Comparison of ENCODE assay signal across 25 cellular contexts in genomic region chr3:149306751-149307434, GRCh38. TPM values are rescaled to one million over a fixed set of nuclear protein-coding genes. Genes with fewer than 3 reads are reported as not detected.
"Had no signal": no experiment of that assay in that cellular context is flagged by ENCODE, and none has a peak within 500 bp of the region (broad histone marks: within the 10 kb centered on the region; RNA-seq: fewer than 3 reads in every experiment).

No MANE protein-coding gene starts in this region.

- ATAC-seq: activated T-cell treated with anti-CD3 and anti-CD28 coated beads, Interleukin-2, amount 50 U/mL, for 72 hours; left cardiac atrium; naive thymus-derived CD4-positive, alpha-beta T cell had no signal

- H3K9me3 ChIP-seq: sigmoid colon, testis, vagina had no signal

- H3K4me1 Mint-ChIP-seq: activated CD4-positive, alpha-beta memory T cell treated with anti-CD3 and anti-CD28 coated beads, Interleukin-2, amount 10 ng/mL, durations not matched to agents 7 days and 5 days; activated naive CD8-positive, alpha-beta T cell treated with anti-CD3 and anti-CD28 coated beads, Interleukin-2, amount 10 ng/mL, durations not matched to agents 7 days and 5 days; naive thymus-derived CD4-positive, alpha-beta T cell; neural progenitor cell had no signal

- H3K4me3 Mint-ChIP-seq: activated CD4-positive, alpha-beta memory T cell treated with anti-CD3 and anti-CD28 coated beads, Interleukin-2, amount 10 ng/mL, durations not matched to agents 7 days and 5 days; activated naive CD4-positive, alpha-beta T cell treated with anti-CD3 and anti-CD28 coated beads for 36 hours; activated naive CD8-positive, alpha-beta T cell treated with anti-CD3 and anti-CD28 coated beads, Interleukin-2, amount 10 ng/mL, durations not matched to agents 7 days and 5 days; activated T-cell treated with anti-CD3 and anti-CD28 coated beads, Interleukin-2, amount 50 U/mL, for 72 hours; naive thymus-derived CD4-positive, alpha-beta T cell; neural progenitor cell; type B pancreatic cell had no signal

- H3K36me3 Mint-ChIP-seq: activated naive CD8-positive, alpha-beta T cell treated with anti-CD3 and anti-CD28 coated beads, Interleukin-2, amount 10 ng/mL, durations not matched to agents 7 days and 5 days; naive thymus-derived CD4-positive, alpha-beta T cell; neural progenitor cell; type B pancreatic cell had no signal

- H3K27me3 Mint-ChIP-seq: progenitor cell of endocrine pancreas, type B pancreatic cell had no signal

- H3K27me3 ChIP-seq: cardiac muscle cell, neural progenitor cell, sigmoid colon, testis, vagina had no signal

- H3K4me3 ChIP-seq: cardiac muscle cell, neural progenitor cell, sigmoid colon, testis, vagina had no signal

- H3K27ac Mint-ChIP-seq: activated CD4-positive, alpha-beta memory T cell treated with anti-CD3 and anti-CD28 coated beads, Interleukin-2, amount 10 ng/mL, durations not matched to agents 7 days and 5 days; activated naive CD4-positive, alpha-beta T cell treated with anti-CD3 and anti-CD28 coated beads for 36 hours; activated naive CD8-positive, alpha-beta T cell treated with anti-CD3 and anti-CD28 coated beads, Interleukin-2, amount 10 ng/mL, durations not matched to agents 7 days and 5 days; activated T-cell treated with anti-CD3 and anti-CD28 coated beads, Interleukin-2, amount 50 U/mL, for 72 hours; naive thymus-derived CD4-positive, alpha-beta T cell; neural progenitor cell; progenitor cell of endocrine pancreas; type B pancreatic cell had no signal

- DNase-seq: activated CD4-positive, alpha-beta memory T cell treated with anti-CD3 and anti-CD28 coated beads, Interleukin-2, amount 10 ng/mL, durations not matched to agents 7 days and 5 days; activated CD4-positive, alpha-beta T cell treated with anti-CD3 and anti-CD28 coated beads for 4 hours; activated CD4-positive, CD25-positive, alpha-beta regulatory T cell; activated effector memory CD4-positive, alpha-beta T cell treated with Interleukin-2 at 50 U/mL for 16 hours; activated naive CD4-positive, alpha-beta T cell treated with anti-CD3 and anti-CD28 coated beads for 36 hours; activated naive CD8-positive, alpha-beta T cell treated with anti-CD3 and anti-CD28 coated beads, Interleukin-2, amount 10 ng/mL, durations not matched to agents 7 days and 5 days; activated T-cell treated with anti-CD3 and anti-CD28 coated beads, Interleukin-2, amount 50 U/mL, for 72 hours; amniotic stem cell; glutamatergic neuron; left cardiac atrium; naive thymus-derived CD4-positive, alpha-beta T cell; retina; sigmoid colon; stimulated activated CD4-positive, alpha-beta T cell treated with anti-CD3 and anti-CD28 coated beads, Interleukin-2, amount 100 ng/mL, for 48 hours; stimulated activated CD8-positive, alpha-beta memory T cell treated with anti-CD3 and anti-CD28 coated beads, Interleukin-4, amount 100 ng/mL, for 48 hours; stimulated activated naive CD4-positive, alpha-beta T cell; T-helper 9 cell; testis had no signal

- H3K27ac ChIP-seq: cardiac muscle cell, neural progenitor cell, sigmoid colon, testis, vagina had no signal

- H3K9me3 Mint-ChIP-seq: activated CD4-positive, alpha-beta memory T cell treated with anti-CD3 and anti-CD28 coated beads, Interleukin-2, amount 10 ng/mL, durations not matched to agents 7 days and 5 days; activated naive CD4-positive, alpha-beta T cell treated with anti-CD3 and anti-CD28 coated beads for 36 hours had no signal

RNA-seq across cellular contexts. Expression of gene TM4SF18, which starts 26.5 kb away (rescaled TPM):
- total RNA-seq: activated CD4-positive, alpha-beta memory T cell treated with anti-CD3 and anti-CD28 coated beads, Interleukin-2, amount 10 ng/mL, durations not matched to agents 7 days and 5 days; activated naive CD4-positive, alpha-beta T cell treated with anti-CD3 and anti-CD28 coated beads for 36 hours; activated naive CD8-positive, alpha-beta T cell treated with anti-CD3 and anti-CD28 coated beads, Interleukin-2, amount 10 ng/mL, durations not matched to agents 7 days and 5 days; activated T-cell treated with anti-CD3 and anti-CD28 coated beads, Interleukin-2, amount 50 U/mL, for 72 hours; naive thymus-derived CD4-positive, alpha-beta T cell; osteoblast; progenitor cell of endocrine pancreas; T-helper 1 cell treated with Interleukin-12 subunit alpha and Interleukin-12 subunit beta and Interleukin-4 antibody, amounts not matched to agents 30 ng/mL and 1 ng/mL, for 36 hours had no signal
